ENCODE assay signal across 8 cellular contexts in the genomic region with DNA sequence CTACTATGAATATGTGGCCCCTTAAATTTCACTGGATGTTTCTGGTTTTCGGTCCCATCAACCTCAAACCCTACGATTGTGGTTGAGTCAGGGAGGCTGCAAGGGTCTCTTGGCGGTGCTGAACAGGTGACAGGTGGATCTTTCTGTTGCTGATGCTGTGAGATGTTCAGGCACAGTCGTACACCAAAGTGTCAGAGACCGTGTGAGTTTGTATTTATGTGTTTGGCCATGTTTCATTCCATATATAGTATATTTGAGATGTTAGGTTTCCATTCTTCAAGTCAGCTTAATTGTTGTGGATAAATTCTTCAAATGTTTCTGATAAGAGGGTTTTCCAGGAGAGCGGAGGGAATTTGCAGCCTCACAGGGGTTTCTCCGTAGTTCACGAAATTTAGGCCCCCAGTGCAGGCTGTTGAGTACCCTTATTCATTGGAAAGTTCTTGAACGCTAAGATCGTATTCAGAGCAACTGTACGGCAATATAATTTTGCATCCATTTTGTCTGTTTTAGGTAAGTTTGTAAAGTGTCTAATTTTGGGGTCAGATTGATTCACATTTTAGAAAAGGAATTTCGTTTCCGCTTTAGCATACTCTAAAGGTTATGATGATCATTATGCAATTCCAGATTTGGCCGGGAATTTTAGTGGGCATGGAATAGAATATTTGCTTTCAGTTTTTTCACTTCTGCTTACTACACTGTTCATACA. TPM values are rescaled to one million over a fixed set of nuclear protein-coding genes. Genes with fewer than 3 reads are reported as not detected.
A peak's percentile ranks its signal among the peaks of the same experiment; 100 is the strongest.
DNase-seq lines count a peak whose midpoint lies in the region; ATAC-seq and TF ChIP-seq lines count a peak whose summit lies in the region.

No MANE protein-coding gene starts in this region.

- TF ChIP-seq CTCF in OCI-LY3 (IDR thresholded peaks at IDR 0.05; ENCODE audit: low read depth, low read length) (no peak), uterus (IDR thresholded peaks at IDR 0.05) (no peak)

- peak overlapping the region; percentile 10 for H3K27ac Mint-ChIP-seq in central memory CD8-positive, alpha-beta T cell (ENCODE audit: low read depth)

- no peaks in the 10 kb centered on the region for H3K36me3 ChIP-seq in OCI-LY3 (replicated peaks; ENCODE audit: low read depth, low read length)
- H3K36me3 ChIP-seq in mesodermal cell (ENCODE audit: control insufficient read depth, insufficient read depth, low read length), result no peaks in the 10 kb centered on the region
- no peaks in the 10 kb centered on the region for H3K36me3 ChIP-seq in uterus

- peaks cover 46% of the 10 kb centered on the region for H4K20me1 ChIP-seq in OCI-LY3 (ENCODE audit: insufficient read depth, low read length)

- H3K4me3 ChIP-seq in OCI-LY3 (ENCODE audit: low read length) (peak overlapping the region; percentile 99), mesodermal cell (ENCODE audit: extremely low read depth, insufficient read depth, low read length, poor library complexity, severe bottlenecking) (peak overlapping the region; percentile 90), uterus (peak overlapping the region; percentile 78 to 97)

- H3K27me3 ChIP-seq in OCI-LY3 (ENCODE audit: low read depth, low read length), result no peaks in the 10 kb centered on the region
- H3K27me3 ChIP-seq in uterus, result no peaks in the 10 kb centered on the region

- H3K4me3 Mint-ChIP-seq in central memory CD8-positive, alpha-beta T cell, result peak overlapping the region; percentile 89

- intact Hi-C loops in uterus (cut with DNase I; ENCODE audit: low total_unique reads), result no loop called here

- peaks cover 40% of the 10 kb centered on the region for H3K4me1 Mint-ChIP-seq in central memory CD8-positive, alpha-beta T cell

- H3K9me3 Mint-ChIP-seq in central memory CD8-positive, alpha-beta T cell, result no peaks in the 10 kb centered on the region

- peaks cover 34% of the 10 kb centered on the region for H3K4me1 ChIP-seq in OCI-LY3 (ENCODE audit: low read length)
- peaks cover 9% of the 10 kb centered on the region for H3K4me1 ChIP-seq in mesodermal cell (ENCODE audit: control insufficient read depth, insufficient read depth, low read length, poor library complexity, severe bottlenecking)
- no peaks in the 10 kb centered on the region for H3K4me1 ChIP-seq in uterus

- H3K27ac ChIP-seq in OCI-LY3 (ENCODE audit: low read length) (peak overlapping the region; percentile 99), mesodermal cell (ENCODE audit: low read depth, low read length, severe bottlenecking) (peak overlapping the region; percentile 92), uterus (peak overlapping the region; percentile 96 to 99)

- WGBS in mesodermal cell (ENCODE audit: insufficient coverage in 2 of 2), 2 experiments, result 10 to 13% methylated on average over 6 of the region's 14 CpGs

- no peaks in the 10 kb centered on the region for H3K27me3 Mint-ChIP-seq in central memory CD8-positive, alpha-beta T cell

- peaks cover 19% of the 10 kb centered on the region for H3K36me3 Mint-ChIP-seq in central memory CD8-positive, alpha-beta T cell (ENCODE audit: insufficient read depth)

- no peak for TF ChIP-seq POLR2A in uterus (IDR thresholded peaks at IDR 0.05)

- peak; percentile 13 for ATAC-seq in central memory CD8-positive, alpha-beta T cell (replicated peaks; ENCODE audit: extremely low read depth, poor library complexity, severe bottlenecking)
- ATAC-seq in HG03378 (IDR thresholded peaks at IDR 0.05; ENCODE audit: unreplicated experiment), result no peak

- H3K4me2 ChIP-seq in OCI-LY3 (ENCODE audit: low read length), result peak overlapping the region; percentile 88

- H3K79me2 ChIP-seq in OCI-LY3 (ENCODE audit: low read length), result peaks cover 81% of the 10 kb centered on the region

- peak; percentile 57 for DNase-seq in SIG-M5 treated with dmso at 0.1 percent for 504 hours (lab: John Stamatoyannopoulos, UW; ENCODE audit: unreplicated experiment)
- no peak for DNase-seq in SIG-M5 (lab: John Stamatoyannopoulos, UW)
- DNase-seq in H4 (ENCODE audit: low spot score), result peak; percentile 3
- DNase-seq in central memory CD8-positive, alpha-beta T cell (ENCODE audit: low spot score in 2 of 2), result peak in 1 of 2 donors; percentile 19
- no peak for DNase-seq in uterus

- H3K9ac ChIP-seq in OCI-LY3 (ENCODE audit: low read length), result peak overlapping the region; percentile 88

- H3K9me3 ChIP-seq in OCI-LY3 (ENCODE audit: insufficient read depth, low read length) (no peaks in the 10 kb centered on the region), mesodermal cell (ENCODE audit: control insufficient read depth, low read length) (no peaks in the 10 kb centered on the region), uterus (no peaks in the 10 kb centered on the region)

- H2AFZ ChIP-seq in OCI-LY3 (ENCODE audit: low read depth, low read length), result no peak overlapping the region

RNA-seq across cellular contexts. Expression of gene TAB2, which starts 1.2 kb away (rescaled TPM):
- total RNA-seq in H4 (2014; rRNA removed; shearing (Covaris generic)), result 15.5 and 16.7 TPM in 2 replicates
- 76.2 TPM for polyA plus RNA-seq in mesodermal cell (2013, experiment 1 of 2)
- polyA plus RNA-seq in mesodermal cell (2013, experiment 2 of 2), result 74.3 TPM
- total RNA-seq in uterus, result 10 to 100 TPM; 24.1 to 93.6 (median 51.7) TPM

Comparison
In these comparisons a context has a peak if more than half of its experiments do, and no peak if none do; other contexts are left out.
1. DNase-seq: peak in SIG-M5 treated with dmso at 0.1 percent for 504 hours (single experiment) and H4 (single experiment); none in SIG-M5 (single experiment) and uterus (0 of 2).
2. Peak in every context shown above with its lines, with median percentiles within 50 percentile points of each other: H3K27ac ChIP-seq and H3K4me3 ChIP-seq.